In the genomic region with DNA sequence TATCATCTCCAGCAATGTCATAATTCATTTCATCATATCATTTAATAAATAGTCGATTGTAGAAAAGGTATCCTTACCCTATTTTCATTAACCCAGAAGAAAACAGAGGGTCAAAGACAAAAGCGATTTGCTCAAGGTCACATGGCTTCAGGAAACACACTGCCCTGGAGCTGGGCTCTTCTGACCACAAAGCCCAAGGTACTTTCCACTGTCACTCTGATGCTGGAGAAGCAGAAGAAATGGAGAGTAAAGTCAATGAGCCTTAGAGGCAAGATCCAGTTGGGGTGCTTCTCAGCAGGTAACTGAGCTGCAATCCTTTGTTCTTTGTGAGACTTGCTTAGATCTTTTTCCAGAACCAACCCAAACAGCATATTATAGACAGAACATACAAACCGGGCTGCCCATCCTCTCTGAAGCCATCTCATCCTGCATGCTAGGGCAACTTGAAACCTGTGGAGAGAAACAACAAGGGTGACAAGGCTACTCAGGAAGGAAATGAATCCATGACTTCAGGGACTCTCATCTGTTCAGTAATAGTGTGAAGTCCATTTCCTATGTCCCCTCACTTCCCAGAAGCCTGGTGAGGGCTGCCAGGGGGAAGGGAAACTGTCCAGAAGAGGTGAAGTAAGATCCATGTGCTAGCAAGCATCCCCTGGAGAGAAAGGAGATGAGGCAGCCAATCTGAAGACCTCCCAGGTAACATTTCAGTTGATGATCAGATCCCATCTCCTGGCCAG, we compare ENCODE assay signal across 16 cellular contexts.
DNase-seq lines count a peak whose midpoint lies in the region; ATAC-seq, FAIRE-seq and TF ChIP-seq lines count a peak whose summit lies in the region.
"Had no signal": no experiment of that assay in that cellular context is flagged by ENCODE, and none has a peak within 500 bp of the region (broad histone marks: within the 10 kb centered on the region; RNA-seq: fewer than 3 reads in every experiment).

No MANE protein-coding gene starts in this region.

- DNase-seq in DMS53 (lab: John Stamatoyannopoulos, UW) (peak; percentile 51), DMS53 treated with DMSO at 0.1 percent for 48 hours (lab: John Stamatoyannopoulos, UW; ENCODE audit: unreplicated experiment) (no peak), GM12878 (ENCODE audit: low read depth, low spot score) (no peak), mesenchymal stem cell (peak; percentile 63), uterus (no peak), NCI-H526 (lab: John Stamatoyannopoulos, UW) (no peak), NCI-H510A treated with DMSO at 0.1 percent for 48 hours (lab: John Stamatoyannopoulos, UW) (no peak)
- DNase-seq in activated CD8-positive, alpha-beta memory T cell treated with anti-CD3 and anti-CD28 coated beads for 24 hours: no peak
- DNase-seq: activated gamma-delta T cell treated with Interleukin-2 at 50 U/mL for 16 hours; DMS 273 treated with DMSO at 0.1 percent for 48 hours; foreskin melanocyte; left cardiac atrium; NCI-H1092 treated with DMSO at 0.1 percent for 48 hours; stimulated activated CD4-positive, alpha-beta T cell treated with anti-CD3 and anti-CD28 coated beads, Interleukin-1b, Interleukin-23, amount 100 ng/mL, for 48 hours; stimulated activated naive CD4-positive, alpha-beta T cell had no signal

- RAD21 ChIA-PET in GM12878 (lab: Charles Lee; ENCODE audit: unreplicated experiment): no interaction called here

- H3K36me3 ChIP-seq in GM12878 (ENCODE audit: control insufficient read depth in 2 of 2, insufficient read depth in 2 of 2, low read length in 1 of 2) (no peaks in the 10 kb centered on the region), mesenchymal stem cell (ENCODE audit: control insufficient read depth in 1 of 2, insufficient read depth in 2 of 2, low read depth in 1 of 2, low read length in 2 of 2) (no peaks in the 10 kb centered on the region), uterus (no peaks in the 10 kb centered on the region)

- TF ChIP-seq CTCF in GM12878 (IDR thresholded peaks at IDR 0.05 in 2 of 3, conservative IDR thresholded peaks at IDR 0.05 in 1 of 3; ENCODE audit: control insufficient read depth in 2 of 3, extremely low read depth in 1 of 3, insufficient read depth in 1 of 3, low read depth in 3 of 3, low read length in 3 of 3) (no peak), uterus (IDR thresholded peaks at IDR 0.05) (no peak)

- H4K91ac ChIP-seq in mesenchymal stem cell (ENCODE audit: low read length): peak overlapping the region; percentile 82

- H3K4ac ChIP-seq in mesenchymal stem cell (ENCODE audit: low read depth in 1 of 2, low read length in 2 of 2): peak overlapping the region; percentile 85 to 89

- peak; percentile 81 for ATAC-seq in GM12878

- no TSS peak for BruUV-seq in GM12878 (replicated peaks; lab: Mats Ljungman, UMichigan)

- H4K20me1 ChIP-seq in GM12878 (ENCODE audit: control insufficient read depth, insufficient read depth): no peaks in the 10 kb centered on the region

- no peak for FAIRE-seq in GM12878 (lab: Jason Lieb, UNC)

- H3K9ac ChIP-seq in GM12878 (ENCODE audit: control insufficient read depth, insufficient read depth, low read length) (no peak overlapping the region), mesenchymal stem cell (ENCODE audit: low read length) (peak overlapping the region; percentile 71)

- WGBS in GM12878 (ENCODE audit: insufficient coverage, insufficient replicate concordance, low lambda C conversion rate, missing lambda C conversion rate): 0% methylated on average over 3 of the region's 3 CpGs
- WGBS in mesenchymal stem cell: 92% methylated on average over 3 of the region's 3 CpGs

- no peak overlapping the region for H2BK15ac ChIP-seq in mesenchymal stem cell (ENCODE audit: low read depth, poor library complexity, severe bottlenecking)

- peak overlapping the region; percentile 41 for H4K8ac ChIP-seq in mesenchymal stem cell (ENCODE audit: low read length)

- H3K4me1 ChIP-seq in GM12878 (ENCODE audit: control insufficient read depth, insufficient read depth, low read length): no peaks in the 10 kb centered on the region
- peaks cover 6% of the 10 kb centered on the region for H3K4me1 ChIP-seq in mesenchymal stem cell (ENCODE audit: control insufficient read depth, insufficient read depth, low read depth, low read length)
- H3K4me1 ChIP-seq in uterus: no peaks in the 10 kb centered on the region

- TF ChIP-seq POLR2A in GM12878 (IDR thresholded peaks at IDR 0.05; ENCODE audit: low read depth, low read length): no peak
- TF ChIP-seq POLR2A in uterus (IDR thresholded peaks at IDR 0.05): no peak

- H3K4me2 ChIP-seq in GM12878 (ENCODE audit: control insufficient read depth, insufficient read depth): peak overlapping the region; percentile 13; the same call in 1 of the 2 replicates
- H3K4me2 ChIP-seq in mesenchymal stem cell (ENCODE audit: low read length, poor library complexity, severe bottlenecking): no peak overlapping the region

- peak overlapping the region; percentile 87 to 98 for H2BK12ac ChIP-seq in mesenchymal stem cell (ENCODE audit: low read length in 2 of 2)

- H3K27me3 ChIP-seq in GM12878 (replicated peaks in 1 of 2; ENCODE audit: control insufficient read depth in 2 of 2, insufficient read depth in 2 of 2, low read length in 1 of 2) (no peaks in the 10 kb centered on the region), mesenchymal stem cell (ENCODE audit: control insufficient read depth in 1 of 2, insufficient read depth in 1 of 2, low read length in 2 of 2) (no peaks in the 10 kb centered on the region), uterus (no peaks in the 10 kb centered on the region)

- CTCF ChIA-PET in GM12878 (lab: Yijun Ruan, JAX): no interaction called here

- H3K23ac ChIP-seq in mesenchymal stem cell (ENCODE audit: low read length in 2 of 2): peak overlapping the region in 1 of 2 experiments; percentile 34

- H3K9me3 ChIP-seq in GM12878 (replicated peaks; ENCODE audit: control insufficient read depth, insufficient read depth, low read length): no peaks in the 10 kb centered on the region
- no peaks in the 10 kb centered on the region for H3K9me3 ChIP-seq in mesenchymal stem cell (ENCODE audit: control insufficient read depth, low read length)
- H3K9me3 ChIP-seq in uterus: no peaks in the 10 kb centered on the region

- H3K4me3 ChIP-seq in GM12878 (no peak overlapping the region), mesenchymal stem cell (ENCODE audit: insufficient read depth in 1 of 2, low read depth in 1 of 2, low read length in 2 of 2) (no peak overlapping the region), uterus (no peak overlapping the region)

- H2AK5ac ChIP-seq in mesenchymal stem cell (ENCODE audit: low read length, severe bottlenecking): peak overlapping the region; percentile 95

- H3K27ac ChIP-seq in GM12878 (ENCODE audit: control insufficient read depth, insufficient read depth) (no peak overlapping the region), mesenchymal stem cell (ENCODE audit: low read length, poor library complexity, severe bottlenecking) (peak overlapping the region; percentile 11), uterus (peak overlapping the region; percentile 68 to 73)
- H3K27ac ChIP-seq: 22Rv1 had no signal

- no peak overlapping the region for H2AFZ ChIP-seq in GM12878 (ENCODE audit: control insufficient read depth, low read depth, low read length)
- H2AFZ ChIP-seq in mesenchymal stem cell (ENCODE audit: low read depth, low read length): no peak overlapping the region

- peak overlapping the region; percentile 86 for H2BK120ac ChIP-seq in mesenchymal stem cell (ENCODE audit: low read depth, low read length)

- in situ Hi-C loops in GM12878 (cut with MboI): no loop called here

- peak overlapping the region; percentile 6 for H2BK5ac ChIP-seq in mesenchymal stem cell (ENCODE audit: low read depth, low read length, poor library complexity, severe bottlenecking)

- no peaks in the 10 kb centered on the region for H3K79me1 ChIP-seq in mesenchymal stem cell (replicated peaks; ENCODE audit: low read length, poor library complexity, severe bottlenecking)

- peak overlapping the region in 1 of 2 experiments; percentile 41 for H3K14ac ChIP-seq in mesenchymal stem cell (ENCODE audit: low read length in 2 of 2)

- no peak for TF ChIP-seq RAD21 in GM12878 (IDR thresholded peaks at IDR 0.05; ENCODE audit: insufficient read depth, low read depth, low read length)

- intact Hi-C loops in GM12878 (cut with micrococcal nuclease; ENCODE audit: unreplicated experiment) (no loop called here), uterus (cut with DNase I; ENCODE audit: low total_unique reads) (no loop called here)

- peak overlapping the region; percentile 86 to 87 for H3K18ac ChIP-seq in mesenchymal stem cell (ENCODE audit: low read depth in 1 of 2, low read length in 2 of 2)

- POLR2A ChIA-PET in GM12878 (lab: Charles Lee): no interaction called here

- no peak for TF ChIP-seq EP300 in GM12878 (IDR thresholded peaks at IDR 0.05; ENCODE audit: borderline replicate concordance in 1 of 2, control insufficient read depth in 1 of 2, low read depth in 2 of 2, low read length in 2 of 2)

- no peaks in the 10 kb centered on the region for H3K79me2 ChIP-seq in GM12878 (ENCODE audit: control insufficient read depth, insufficient read depth, low read length)

- SMC1A ChIA-PET in GM12878 (lab: Charles Lee; ENCODE audit: uncharacterized antibody, unreplicated experiment): no interaction called here

TF ChIP-seq in GM12878, 131 proteins besides CTCF, POLR2A, EP300 and RAD21:
- 0 out of 2 replicates have a peak, but pooled peaks have one; percentile 16 for TF ChIP-seq RUNX3 (IDR thresholded peaks at IDR 0.05; ENCODE audit: low read length)
- no peak for TF ChIP-seq SMARCA5 (IDR thresholded peaks at IDR 0.05)
- TF ChIP-seq, protein P1, sequence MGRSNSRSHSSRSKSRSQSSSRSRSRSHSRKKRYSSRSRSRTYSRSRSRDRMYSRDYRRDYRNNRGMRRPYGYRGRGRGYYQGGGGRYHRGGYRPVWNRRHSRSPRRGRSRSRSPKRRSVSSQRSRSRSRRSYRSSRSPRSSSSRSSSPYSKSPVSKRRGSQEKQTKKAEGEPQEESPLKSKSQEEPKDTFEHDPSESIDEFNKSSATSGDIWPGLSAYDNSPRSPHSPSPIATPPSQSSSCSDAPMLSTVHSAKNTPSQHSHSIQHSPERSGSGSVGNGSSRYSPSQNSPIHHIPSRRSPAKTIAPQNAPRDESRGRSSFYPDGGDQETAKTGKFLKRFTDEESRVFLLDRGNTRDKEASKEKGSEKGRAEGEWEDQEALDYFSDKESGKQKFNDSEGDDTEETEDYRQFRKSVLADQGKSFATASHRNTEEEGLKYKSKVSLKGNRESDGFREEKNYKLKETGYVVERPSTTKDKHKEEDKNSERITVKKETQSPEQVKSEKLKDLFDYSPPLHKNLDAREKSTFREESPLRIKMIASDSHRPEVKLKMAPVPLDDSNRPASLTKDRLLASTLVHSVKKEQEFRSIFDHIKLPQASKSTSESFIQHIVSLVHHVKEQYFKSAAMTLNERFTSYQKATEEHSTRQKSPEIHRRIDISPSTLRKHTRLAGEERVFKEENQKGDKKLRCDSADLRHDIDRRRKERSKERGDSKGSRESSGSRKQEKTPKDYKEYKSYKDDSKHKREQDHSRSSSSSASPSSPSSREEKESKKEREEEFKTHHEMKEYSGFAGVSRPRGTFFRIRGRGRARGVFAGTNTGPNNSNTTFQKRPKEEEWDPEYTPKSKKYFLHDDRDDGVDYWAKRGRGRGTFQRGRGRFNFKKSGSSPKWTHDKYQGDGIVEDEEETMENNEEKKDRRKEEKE (IDR thresholded peaks at IDR 0.05): no peak
- no peak for TF ChIP-seq TCF3 (IDR thresholded peaks at IDR 0.05; ENCODE audit: borderline replicate concordance, insufficient read depth, low read depth, low read length)

Comparison
In these comparisons a context has a peak if more than half of its experiments do, and no peak if none do; other contexts are left out.
1. DNase-seq: peak in DMS53 (single experiment) and mesenchymal stem cell (single experiment); none in DMS53 treated with DMSO at 0.1 percent for 48 hours (single experiment), GM12878 (single experiment), uterus (0 of 2), NCI-H526 (0 of 2), NCI-H510A treated with DMSO at 0.1 percent for 48 hours (single experiment) and activated CD8-positive, alpha-beta memory T cell treated with anti-CD3 and anti-CD28 coated beads for 24 hours (single experiment).